19 cellular contexts compared by ENCODE assay signal in the genomic region with DNA sequence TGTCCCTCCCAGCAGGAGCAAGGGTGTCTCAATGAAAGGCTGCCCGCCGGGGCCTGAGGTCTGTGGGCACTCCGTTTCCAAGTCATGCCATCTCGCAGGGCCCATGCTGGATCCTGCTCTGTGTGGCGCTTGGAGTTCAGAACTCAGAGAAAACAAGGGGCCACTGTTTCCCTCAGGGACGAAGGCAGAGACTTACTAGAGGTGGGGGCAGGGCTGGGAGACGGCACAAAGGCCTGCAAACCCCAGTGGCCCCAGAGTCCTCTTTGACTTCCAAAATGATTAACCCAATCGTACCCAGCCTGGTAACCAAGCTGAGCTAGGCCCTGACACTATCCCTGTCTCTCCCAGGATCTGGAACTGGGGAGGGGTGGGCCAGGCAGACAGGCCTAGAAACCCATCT.
A peak's percentile ranks its signal among the peaks of the same experiment; 100 is the strongest.
DNase-seq lines count a peak whose midpoint lies in the region; ATAC-seq and TF ChIP-seq lines count a peak whose summit lies in the region.
"Had no signal": no experiment of that assay in that cellular context is flagged by ENCODE, and none has a peak within 500 bp of the region (broad histone marks: within the 10 kb centered on the region; RNA-seq: fewer than 3 reads in every experiment).

No MANE protein-coding gene starts in this region.

- H3K18ac ChIP-seq in mesendoderm (ENCODE audit: low read length): no peak overlapping the region

- H2BK120ac ChIP-seq in mesendoderm (ENCODE audit: low read depth, low read length): no peak overlapping the region

- H4K5ac ChIP-seq in mesendoderm (ENCODE audit: low read length): no peak overlapping the region

- no peaks in the 10 kb centered on the region for H3K9me3 Mint-ChIP-seq in endodermal cell
- H3K9me3 Mint-ChIP-seq in activated CD4-positive, alpha-beta memory T cell treated with anti-CD3 and anti-CD28 coated beads for 36 hours: no peaks in the 10 kb centered on the region

- no peak overlapping the region for H3K4me2 ChIP-seq in mesendoderm (ENCODE audit: low read length)

- DNase-seq in NT2/D1 (ENCODE audit: low read depth, low spot score) (no peak), endodermal cell (no peak), superior temporal gyrus (ENCODE audit: extremely low spot score) (peak; percentile 88), mesendoderm (no peak)
- DNase-seq in activated CD4-positive, alpha-beta memory T cell treated with anti-CD3 and anti-CD28 coated beads for 36 hours: no peak
- DNase-seq in stimulated activated CD4-positive, alpha-beta T cell treated with anti-CD3 and anti-CD28 coated beads, Interleukin-12 subunit alpha, Interleukin-12 subunit beta, amount 100 ng/mL, for 4 hours: no peak
- DNase-seq: activated naive CD4-positive, alpha-beta T cell; AML-193; DMS79 treated with DMSO at 0.1 percent for 48 hours; MM.1S; mucosa of descending colon; NCI-H1930; NCI-H510A treated with DMSO at 0.1 percent for 48 hours; PC-3; upper lobe of left lung had no signal

- intact Hi-C loops in activated CD4-positive, alpha-beta memory T cell treated with anti-CD3 and anti-CD28 coated beads for 36 hours (cut with micrococcal nuclease): no loop called here

- H3K4me3 Mint-ChIP-seq in endodermal cell: no peak overlapping the region
- H3K4me3 Mint-ChIP-seq in activated CD4-positive, alpha-beta memory T cell treated with anti-CD3 and anti-CD28 coated beads for 36 hours: no peak overlapping the region

- H3K56ac ChIP-seq in mesendoderm (ENCODE audit: low read length): no peak overlapping the region

- no peaks in the 10 kb centered on the region for H3K27me3 Mint-ChIP-seq in endodermal cell (ENCODE audit: insufficient read depth)
- no peaks in the 10 kb centered on the region for H3K27me3 Mint-ChIP-seq in activated CD4-positive, alpha-beta memory T cell treated with anti-CD3 and anti-CD28 coated beads for 36 hours

- H3K27ac ChIP-seq in endodermal cell (ENCODE audit: low read depth, low read length) (peak overlapping the region; percentile 16), muscle layer of colon (ENCODE audit: low read depth, low read length) (peak overlapping the region; percentile 73), mesendoderm (ENCODE audit: low read depth, low read length) (no peak overlapping the region)
- H3K27ac ChIP-seq: parathyroid adenoma, upper lobe of left lung had no signal

- 83 to 100% methylated on average over 2 to 8 of the region's 8 CpGs for WGBS in endodermal cell (ENCODE audit: insufficient coverage in 1 of 2, insufficient read length in 1 of 2), 2 experiments
- WGBS in mesendoderm (ENCODE audit: extremely low coverage, insufficient coverage, low lambda C conversion rate): no CpG with 5 or more reads among the region's 8 CpGs

- no peak for TF ChIP-seq CTCF in endodermal cell (conservative IDR thresholded peaks at IDR 0.05)

- no peaks in the 10 kb centered on the region for H3K9me3 ChIP-seq in NT2/D1 (ENCODE audit: insufficient read depth, low read length)
- H3K9me3 ChIP-seq in endodermal cell (ENCODE audit: control insufficient read depth, low read length): no peaks in the 10 kb centered on the region
- no peaks in the 10 kb centered on the region for H3K9me3 ChIP-seq in muscle layer of colon (ENCODE audit: low read length)
- H3K9me3 ChIP-seq: mucosa of descending colon, upper lobe of left lung had no signal

- POLR2A ChIA-PET in activated CD4-positive, alpha-beta memory T cell treated with anti-CD3 and anti-CD28 coated beads for 36 hours (lab: Charles Lee): no interaction called here

- peak overlapping the region; percentile 10 for H3K9ac ChIP-seq in NT2/D1 (ENCODE audit: insufficient read length, low read depth)
- no peak overlapping the region for H3K9ac ChIP-seq in endodermal cell (ENCODE audit: extremely low read depth, low read length, poor library complexity, severe bottlenecking)
- H3K9ac ChIP-seq in muscle layer of colon (ENCODE audit: low read length): peak overlapping the region; percentile 6
- H3K9ac ChIP-seq in mesendoderm (ENCODE audit: low read length): no peak overlapping the region
- H3K9ac ChIP-seq: parathyroid adenoma had no signal

- H2BK5ac ChIP-seq in mesendoderm (ENCODE audit: low read length): no peak overlapping the region

- H3K36me3 ChIP-seq in NT2/D1 (ENCODE audit: insufficient read depth, insufficient read length, low read length): peaks cover 3% of the 10 kb centered on the region
- H3K36me3 ChIP-seq in endodermal cell (ENCODE audit: control insufficient read depth, insufficient read depth, low read length): peaks cover under 1% of the 10 kb centered on the region
- peaks cover under 1% of the 10 kb centered on the region for H3K36me3 ChIP-seq in muscle layer of colon (ENCODE audit: insufficient read depth, low read length)
- H3K36me3 ChIP-seq in mesendoderm (ENCODE audit: control insufficient read depth, insufficient read depth, low read length): no peaks in the 10 kb centered on the region

- H4K8ac ChIP-seq in mesendoderm (ENCODE audit: low read depth, low read length): no peak overlapping the region

- H3K79me2 ChIP-seq in mesendoderm (ENCODE audit: control insufficient read depth, insufficient read depth, low read length): no peaks in the 10 kb centered on the region

- H3K27me3 ChIP-seq in NT2/D1 (ENCODE audit: insufficient read depth, insufficient read length) (no peaks in the 10 kb centered on the region), endodermal cell (ENCODE audit: control insufficient read depth, insufficient read depth, low read length, poor library complexity, severe bottlenecking) (no peaks in the 10 kb centered on the region), muscle layer of colon (ENCODE audit: control insufficient read depth in 1 of 2, insufficient read depth in 2 of 2, low read length in 2 of 2) (no peaks in the 10 kb centered on the region), mesendoderm (ENCODE audit: insufficient read depth, low read length, poor library complexity) (no peaks in the 10 kb centered on the region)
- H3K27me3 ChIP-seq: upper lobe of left lung had no signal

- CTCF ChIA-PET in activated CD4-positive, alpha-beta memory T cell treated with anti-CD3 and anti-CD28 coated beads for 36 hours (lab: Charles Lee): interaction anchor here (1.2 kb wide), 1 partner anchor 93 kb away, joined by 3 read pairs; no protein-coding TSS in a partner anchor

- no peak overlapping the region for H2BK15ac ChIP-seq in mesendoderm (replicated peaks; ENCODE audit: low read depth)

- no peak overlapping the region for H3K23ac ChIP-seq in mesendoderm (ENCODE audit: low read length)

- H3K4me1 ChIP-seq in NT2/D1 (ENCODE audit: insufficient read depth, insufficient read length): peaks cover 9% of the 10 kb centered on the region
- H3K4me1 ChIP-seq in endodermal cell (ENCODE audit: control insufficient read depth, insufficient read depth, low read length): peaks cover 7% of the 10 kb centered on the region
- H3K4me1 ChIP-seq in muscle layer of colon (ENCODE audit: insufficient read depth, low read length): peaks cover 42% of the 10 kb centered on the region
- H3K4me1 ChIP-seq in mesendoderm (ENCODE audit: control insufficient read depth, low read depth, low read length): no peaks in the 10 kb centered on the region
- H3K4me1 ChIP-seq: parathyroid adenoma had no signal

- peaks cover 24% of the 10 kb centered on the region for H3K4me1 Mint-ChIP-seq in endodermal cell
- no peaks in the 10 kb centered on the region for H3K4me1 Mint-ChIP-seq in activated CD4-positive, alpha-beta memory T cell treated with anti-CD3 and anti-CD28 coated beads for 36 hours (ENCODE audit: low read depth)

- H3K4ac ChIP-seq in mesendoderm (ENCODE audit: low read depth, low read length): no peak overlapping the region

- H3K79me1 ChIP-seq in mesendoderm (ENCODE audit: low read length): no peaks in the 10 kb centered on the region

- H3K36me3 Mint-ChIP-seq in endodermal cell (ENCODE audit: low read depth): peaks cover 4% of the 10 kb centered on the region
- H3K36me3 Mint-ChIP-seq in activated CD4-positive, alpha-beta memory T cell treated with anti-CD3 and anti-CD28 coated beads for 36 hours: peaks cover 2% of the 10 kb centered on the region

- no peak overlapping the region for H2AK5ac ChIP-seq in mesendoderm (ENCODE audit: low read length)

- ATAC-seq in GM19023 (IDR thresholded peaks at IDR 0.05; ENCODE audit: unreplicated experiment): no peak
- ATAC-seq: activated CD4-positive, CD25-positive, alpha-beta regulatory T cell treated with anti-CD3 and anti-CD28 coated beads, Interleukin-2, amount 50 U/mL, for 24 hours had no signal

- H3K4me3 ChIP-seq in NT2/D1 (ENCODE audit: insufficient read length, low read depth) (no peak overlapping the region), endodermal cell (ENCODE audit: low read length) (no peak overlapping the region), muscle layer of colon (ENCODE audit: low read depth in 1 of 2, low read length in 2 of 2) (no peak overlapping the region), mesendoderm (ENCODE audit: low read length) (no peak overlapping the region)
- H3K4me3 ChIP-seq: mucosa of descending colon, upper lobe of left lung had no signal

- peak overlapping the region; percentile 50 for H3K27ac Mint-ChIP-seq in endodermal cell
- no peak overlapping the region for H3K27ac Mint-ChIP-seq in activated CD4-positive, alpha-beta memory T cell treated with anti-CD3 and anti-CD28 coated beads for 36 hours

Comparison
In these comparisons a context has a peak if more than half of its experiments do, and no peak if none do; other contexts are left out.
1. H3K9ac ChIP-seq: peak in NT2/D1 (single experiment) and muscle layer of colon (single experiment); none in endodermal cell (single experiment) and mesendoderm (single experiment).